In the genomic region with DNA sequence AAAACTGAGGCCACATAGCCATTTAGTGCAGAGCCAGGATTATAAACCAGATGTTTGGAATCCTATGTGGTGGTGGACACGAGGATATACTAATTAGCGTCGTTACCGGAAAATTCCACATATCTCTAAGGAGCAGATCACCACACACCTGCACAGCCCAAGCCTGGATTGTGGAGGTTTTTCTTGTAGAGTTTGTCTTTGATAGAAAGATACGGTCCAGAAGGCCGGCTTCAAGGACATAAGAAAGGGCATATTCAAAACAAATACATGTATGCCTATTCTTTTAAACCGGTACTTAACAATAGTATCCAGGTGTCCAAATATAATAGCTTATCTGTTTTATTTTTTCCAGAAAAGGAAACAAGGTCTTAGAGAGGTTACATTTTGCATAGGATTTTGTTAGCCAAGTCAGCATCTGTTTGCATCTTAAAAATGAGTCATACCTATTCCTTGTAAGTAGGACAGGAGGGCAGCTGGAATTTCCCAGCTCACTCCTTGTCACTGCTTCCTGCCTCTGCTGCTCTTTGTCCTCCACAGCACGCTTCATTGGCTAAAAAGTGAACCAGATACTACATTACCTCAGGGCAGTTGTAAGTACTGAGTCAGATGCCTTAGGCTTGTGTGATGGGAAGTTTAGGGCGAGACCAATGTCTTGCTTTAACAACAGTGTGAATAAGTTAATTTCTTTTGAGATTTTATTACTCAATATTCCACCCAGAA, we compare ENCODE assay signal across 8 cellular contexts. TPM values are rescaled to one million over a fixed set of nuclear protein-coding genes. Genes with fewer than 3 reads are reported as not detected.
DNase-seq lines count a peak whose midpoint lies in the region; ATAC-seq and TF ChIP-seq lines count a peak whose summit lies in the region.

No MANE protein-coding gene starts in this region.

- no peak for ATAC-seq in activated CD8-positive, alpha-beta memory T cell treated with anti-CD3 and anti-CD28 coated beads, Interleukin-2, amount 10 ng/mL, durations not matched to agents 7 days and 5 days
- ATAC-seq in HG02884 (IDR thresholded peaks at IDR 0.05; ENCODE audit: unreplicated experiment) (peak; percentile 57), GM21723 (IDR thresholded peaks at IDR 0.05; ENCODE audit: unreplicated experiment) (no peak)

- peak; percentile 10 for DNase-seq in activated CD8-positive, alpha-beta memory T cell treated with anti-CD3 and anti-CD28 coated beads, Interleukin-2, amount 50 U/mL, for 24 hours (ENCODE audit: extremely low read depth)
- no peak for DNase-seq in activated CD8-positive, alpha-beta memory T cell treated with anti-CD3 and anti-CD28 coated beads, Interleukin-2, amount 10 ng/mL, durations not matched to agents 7 days and 5 days
- DNase-seq in activated CD4-positive, alpha-beta T cell treated with anti-CD3 and anti-CD28 coated beads, Interleukin-2, amount 10 ng/mL, durations not matched to agents 24 days and 14 days = peak; percentile 77
- DNase-seq in foreskin fibroblast (peak; percentile 98), cerebellar nuclear complex (lab: John Stamatoyannopoulos, UW) (no peak)

- no peak overlapping the region for H3K27ac Mint-ChIP-seq in activated CD8-positive, alpha-beta memory T cell treated with anti-CD3 and anti-CD28 coated beads, Interleukin-2, amount 10 ng/mL, durations not matched to agents 7 days and 5 days
- peak overlapping the region; percentile 96 for H3K27ac Mint-ChIP-seq in activated CD4-positive, alpha-beta T cell treated with anti-CD3 and anti-CD28 coated beads, Interleukin-2, amount 10 ng/mL, durations not matched to agents 24 days and 14 days

- peak overlapping the region; percentile 56 for H3K9ac ChIP-seq in skeletal muscle satellite cell (ENCODE audit: low read depth, low read length)

- no peaks in the 10 kb centered on the region for H3K36me3 Mint-ChIP-seq in activated CD8-positive, alpha-beta memory T cell treated with anti-CD3 and anti-CD28 coated beads, Interleukin-2, amount 10 ng/mL, durations not matched to agents 7 days and 5 days
- no peaks in the 10 kb centered on the region for H3K36me3 Mint-ChIP-seq in activated CD4-positive, alpha-beta T cell treated with anti-CD3 and anti-CD28 coated beads, Interleukin-2, amount 10 ng/mL, durations not matched to agents 24 days and 14 days (ENCODE audit: low read depth)

- H3K4me1 Mint-ChIP-seq in activated CD8-positive, alpha-beta memory T cell treated with anti-CD3 and anti-CD28 coated beads, Interleukin-2, amount 10 ng/mL, durations not matched to agents 7 days and 5 days = peaks cover 31% of the 10 kb centered on the region
- H3K4me1 Mint-ChIP-seq in activated CD4-positive, alpha-beta T cell treated with anti-CD3 and anti-CD28 coated beads, Interleukin-2, amount 10 ng/mL, durations not matched to agents 24 days and 14 days = peaks cover 55% of the 10 kb centered on the region

- no peak for TF ChIP-seq CTCF in foreskin fibroblast (IDR thresholded peaks at IDR 0.05; ENCODE audit: low read depth, low read length)

- H3K4me2 ChIP-seq in skeletal muscle satellite cell (ENCODE audit: low read length) = peak overlapping the region; percentile 18

- intact Hi-C loops in activated CD4-positive, alpha-beta T cell treated with anti-CD3 and anti-CD28 coated beads, Interleukin-2, amount 10 ng/mL, durations not matched to agents 24 days and 14 days (cut with micrococcal nuclease) = loop anchor here (1.0 to 5.0 kb wide), 5 partner anchors 110 to 758 kb away; partner anchors contain the start of genes ABHD17B, C9orf85 and CEMIP2

- no peaks in the 10 kb centered on the region for H3K27me3 Mint-ChIP-seq in activated CD8-positive, alpha-beta memory T cell treated with anti-CD3 and anti-CD28 coated beads, Interleukin-2, amount 10 ng/mL, durations not matched to agents 7 days and 5 days
- H3K27me3 Mint-ChIP-seq in activated CD4-positive, alpha-beta T cell treated with anti-CD3 and anti-CD28 coated beads, Interleukin-2, amount 10 ng/mL, durations not matched to agents 24 days and 14 days = no peaks in the 10 kb centered on the region

- H3K4me3 Mint-ChIP-seq in activated CD8-positive, alpha-beta memory T cell treated with anti-CD3 and anti-CD28 coated beads, Interleukin-2, amount 10 ng/mL, durations not matched to agents 7 days and 5 days = no peak overlapping the region
- peak overlapping the region; percentile 22 for H3K4me3 Mint-ChIP-seq in activated CD4-positive, alpha-beta T cell treated with anti-CD3 and anti-CD28 coated beads, Interleukin-2, amount 10 ng/mL, durations not matched to agents 24 days and 14 days

- no peaks in the 10 kb centered on the region for H3K9me3 Mint-ChIP-seq in activated CD8-positive, alpha-beta memory T cell treated with anti-CD3 and anti-CD28 coated beads, Interleukin-2, amount 10 ng/mL, durations not matched to agents 7 days and 5 days (ENCODE audit: low read depth)
- H3K9me3 Mint-ChIP-seq in activated CD4-positive, alpha-beta T cell treated with anti-CD3 and anti-CD28 coated beads, Interleukin-2, amount 10 ng/mL, durations not matched to agents 24 days and 14 days = no peaks in the 10 kb centered on the region

- H3K9me3 ChIP-seq in skeletal muscle satellite cell (replicated peaks; ENCODE audit: low read length) = no peaks in the 10 kb centered on the region

- H3K27me3 ChIP-seq in skeletal muscle satellite cell (ENCODE audit: control insufficient read depth, insufficient read depth, low read length) = no peaks in the 10 kb centered on the region

- no peaks in the 10 kb centered on the region for H3K36me3 ChIP-seq in skeletal muscle satellite cell (ENCODE audit: insufficient read depth, low read length)

- CTCF ChIA-PET in activated CD8-positive, alpha-beta memory T cell treated with anti-CD3 and anti-CD28 coated beads, Interleukin-2, amount 10 ng/mL, durations not matched to agents 7 days and 5 days (lab: Charles Lee) = no interaction called here

- H3K4me3 ChIP-seq in foreskin fibroblast (ENCODE audit: low read depth in 1 of 2, low read length in 2 of 2) (no peak overlapping the region), skeletal muscle satellite cell (ENCODE audit: low read length) (no peak overlapping the region)

- peaks cover 31% of the 10 kb centered on the region for H3K4me1 ChIP-seq in skeletal muscle satellite cell (ENCODE audit: control insufficient read depth, insufficient read depth, low read length)

RNA-seq across cellular contexts. Expression of gene TMC1, which starts 3.6 kb away (rescaled TPM):
- not detected for total RNA-seq in activated CD8-positive, alpha-beta memory T cell treated with anti-CD3 and anti-CD28 coated beads, Interleukin-2, amount 10 ng/mL, durations not matched to agents 7 days and 5 days
- total RNA-seq in activated CD4-positive, alpha-beta T cell treated with anti-CD3 and anti-CD28 coated beads, Interleukin-2, amount 10 ng/mL, durations not matched to agents 24 days and 14 days = not detected in 2 replicates
- total RNA-seq in skeletal muscle satellite cell (2012; rRNA removed) = not detected in 2 replicates

Comparison
In these comparisons a context has a peak if more than half of its experiments do, and no peak if none do; other contexts are left out.
1. DNase-seq: peak in activated CD8-positive, alpha-beta memory T cell treated with anti-CD3 and anti-CD28 coated beads, Interleukin-2, amount 50 U/mL, for 24 hours (single experiment), activated CD4-positive, alpha-beta T cell treated with anti-CD3 and anti-CD28 coated beads, Interleukin-2, amount 10 ng/mL, durations not matched to agents 24 days and 14 days (single experiment) and foreskin fibroblast (2 of 2); none in activated CD8-positive, alpha-beta memory T cell treated with anti-CD3 and anti-CD28 coated beads, Interleukin-2, amount 10 ng/mL, durations not matched to agents 7 days and 5 days (single experiment) and cerebellar nuclear complex (0 of 2).